Comparison of ENCODE assay signal across 8 cellular contexts in the genomic region with DNA sequence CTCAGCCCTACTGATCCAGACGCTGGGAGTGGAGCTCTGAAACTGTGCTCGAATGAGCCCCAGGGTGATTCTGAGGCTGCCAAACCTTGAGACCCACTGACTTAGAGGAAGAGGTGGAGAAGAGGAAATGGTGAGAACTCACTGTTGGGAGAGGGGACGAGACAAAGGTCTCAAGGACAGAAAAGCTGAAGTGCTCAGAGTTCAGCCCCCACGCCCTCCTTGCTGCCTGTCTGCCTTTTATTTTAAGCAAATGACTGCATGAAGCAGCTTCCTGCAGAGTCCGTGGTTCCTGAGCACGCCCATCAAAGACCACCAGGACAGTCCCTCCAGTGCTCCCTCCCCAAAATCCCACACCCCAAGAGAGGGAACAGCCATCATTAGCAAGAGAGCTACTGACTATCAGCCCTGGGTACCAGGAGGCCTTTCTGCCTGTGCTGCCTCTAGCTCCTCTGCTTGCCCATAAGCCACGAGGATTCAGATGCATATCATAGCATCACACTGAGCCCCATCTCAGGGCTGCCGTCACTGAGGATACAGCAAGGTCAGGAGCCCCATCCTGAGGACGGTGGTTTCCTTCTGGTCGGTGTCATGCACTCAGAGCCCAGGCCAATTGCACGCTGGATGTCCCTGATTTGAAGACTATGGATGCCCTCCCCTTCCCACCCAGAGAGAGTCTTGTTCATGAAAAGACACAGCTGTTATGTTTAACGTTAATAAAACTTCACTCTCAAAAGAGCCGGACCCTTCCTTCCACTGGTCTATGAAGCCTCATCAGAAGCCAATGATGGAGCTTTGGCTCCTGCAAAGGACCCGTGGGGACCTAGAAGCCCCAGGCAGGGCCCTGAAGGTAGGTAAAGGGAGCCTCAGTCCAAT. TPM values are rescaled to one million over a fixed set of nuclear protein-coding genes. Genes with fewer than 3 reads are reported as not detected.
A peak's percentile ranks its signal among the peaks of the same experiment; 100 is the strongest.
DNase-seq lines count a peak whose midpoint lies in the region; ATAC-seq, FAIRE-seq and TF ChIP-seq lines count a peak whose summit lies in the region.

No MANE protein-coding gene starts in this region.

- no peaks in the 10 kb centered on the region for H3K9me3 Mint-ChIP-seq in activated naive CD4-positive, alpha-beta T cell treated with anti-CD3 and anti-CD28 coated beads for 36 hours
- H3K9me3 Mint-ChIP-seq in activated T-cell treated with anti-CD3 and anti-CD28 coated beads, Interleukin-2, amount 50 U/mL, for 4 hours: no peaks in the 10 kb centered on the region

- peaks cover 90% of the 10 kb centered on the region for H3K4me1 Mint-ChIP-seq in activated naive CD4-positive, alpha-beta T cell treated with anti-CD3 and anti-CD28 coated beads for 36 hours (ENCODE audit: low read depth)
- peaks cover 93% of the 10 kb centered on the region for H3K4me1 Mint-ChIP-seq in activated T-cell treated with anti-CD3 and anti-CD28 coated beads, Interleukin-2, amount 50 U/mL, for 4 hours (ENCODE audit: low read depth)

- H3K4me3 ChIP-seq in right lobe of liver: no peak overlapping the region
- no peak overlapping the region for H3K4me3 ChIP-seq in transverse colon

- no peak for TF ChIP-seq POLR2A in right lobe of liver (IDR thresholded peaks at IDR 0.05)
- no peak for TF ChIP-seq POLR2A in transverse colon (IDR thresholded peaks at IDR 0.05)

- peak overlapping the region; percentile 43 for H3K4me3 Mint-ChIP-seq in activated naive CD4-positive, alpha-beta T cell treated with anti-CD3 and anti-CD28 coated beads for 36 hours
- peak overlapping the region; percentile 55 for H3K4me3 Mint-ChIP-seq in activated T-cell treated with anti-CD3 and anti-CD28 coated beads, Interleukin-2, amount 50 U/mL, for 4 hours

- H3K36me3 ChIP-seq in right lobe of liver (no peaks in the 10 kb centered on the region), transverse colon (no peaks in the 10 kb centered on the region)

- no peak for FAIRE-seq in urothelium cell line (lab: Jason Lieb, UNC)

- H3K36me3 Mint-ChIP-seq in activated naive CD4-positive, alpha-beta T cell treated with anti-CD3 and anti-CD28 coated beads for 36 hours (ENCODE audit: low read depth): peaks cover 31% of the 10 kb centered on the region
- H3K36me3 Mint-ChIP-seq in activated T-cell treated with anti-CD3 and anti-CD28 coated beads, Interleukin-2, amount 50 U/mL, for 4 hours (ENCODE audit: insufficient read depth): peaks cover 10% of the 10 kb centered on the region

- TF ChIP-seq CTCF in right lobe of liver (IDR thresholded peaks at IDR 0.05) (no peak), transverse colon (IDR thresholded peaks at IDR 0.05) (no peak)

- WGBS in right lobe of liver (ENCODE audit: insufficient coverage, low coverage, low lambda C conversion rate, missing lambda C conversion rate): 43% methylated on average over 4 of the region's 14 CpGs
- 60 to 62% methylated on average over 1 to 14 of the region's 14 CpGs for WGBS in transverse colon (ENCODE audit: low coverage in 1 of 2), 2 donors

- no peak for ATAC-seq in activated T-cell treated with anti-CD3 and anti-CD28 coated beads, Interleukin-2, amount 50 U/mL, for 4 hours
- peak; percentile 12 to 47 (median 31) for ATAC-seq in right lobe of liver

- CTCF ChIA-PET in activated naive CD4-positive, alpha-beta T cell treated with anti-CD3 and anti-CD28 coated beads for 36 hours (lab: Charles Lee): interaction anchor here (0.8 to 2.8 kb wide), 10 partner anchors 10 to 128 kb away, joined by 3 to 13 read pairs (median 3); no protein-coding TSS in a partner anchor

- H3K4me1 ChIP-seq in right lobe of liver: peaks cover 0 to 14% (median 0%) of the 10 kb centered on the region in 4 donors
- peaks cover 32 to 69% (median 54%) of the 10 kb centered on the region in 4 donors for H3K4me1 ChIP-seq in transverse colon

- DNase-seq in activated naive CD4-positive, alpha-beta T cell treated with anti-CD3 and anti-CD28 coated beads for 36 hours: peak; percentile 65
- no peak for DNase-seq in activated naive CD4-positive, alpha-beta T cell (lab: John Stamatoyannopoulos, UW)
- DNase-seq in activated T-cell treated with anti-CD3 and anti-CD28 coated beads, Interleukin-2, amount 50 U/mL, for 4 hours: no peak
- peak in 1 of 3 donors; percentile 55 for DNase-seq in right lobe of liver
- DNase-seq in transverse colon: no peak
- DNase-seq in urothelium cell line (ENCODE audit: low spot score): no peak
- DNase-seq in NCI-H2081 (lab: John Stamatoyannopoulos, UW): no peak
- DNase-seq in AG08395 (ENCODE audit: low spot score): no peak

- in situ Hi-C loops in transverse colon (cut with MboI; ENCODE audit: low pct_ligation_motif_present in 1 of 4, low pct_unique_long_range_greater_than_20kb in 1 of 4, low sequenced_read_pairs in 3 of 4): no loop called here

- H3K27me3 Mint-ChIP-seq in activated naive CD4-positive, alpha-beta T cell treated with anti-CD3 and anti-CD28 coated beads for 36 hours (ENCODE audit: low read depth): no peaks in the 10 kb centered on the region
- peaks cover 3% of the 10 kb centered on the region for H3K27me3 Mint-ChIP-seq in activated T-cell treated with anti-CD3 and anti-CD28 coated beads, Interleukin-2, amount 50 U/mL, for 4 hours (ENCODE audit: low read depth)

- H3K27me3 ChIP-seq in right lobe of liver (no peaks in the 10 kb centered on the region), transverse colon (no peaks in the 10 kb centered on the region)

- no peak for TF ChIP-seq EP300 in transverse colon (IDR thresholded peaks at IDR 0.05; ENCODE audit: low read depth)

- intact Hi-C loops in activated naive CD4-positive, alpha-beta T cell treated with anti-CD3 and anti-CD28 coated beads for 36 hours (cut with micrococcal nuclease): no loop called here
- intact Hi-C loops in right lobe of liver (cut with DNase I): no loop called here
- intact Hi-C loops in transverse colon (cut with DNase I; ENCODE audit: low total_unique reads): no loop called here

- peak overlapping the region; percentile 90 for H3K27ac Mint-ChIP-seq in activated naive CD4-positive, alpha-beta T cell treated with anti-CD3 and anti-CD28 coated beads for 36 hours

- H3K27ac ChIP-seq in right lobe of liver: peak overlapping the region in 2 of 3 donors; percentile 9 to 19
- peak overlapping the region; percentile 72 to 85 (median 81) for H3K27ac ChIP-seq in transverse colon

- no peaks in the 10 kb centered on the region for H3K9me3 ChIP-seq in right lobe of liver
- no peaks in the 10 kb centered on the region for H3K9me3 ChIP-seq in transverse colon

RNA-seq across cellular contexts. Expression of gene COTL1, which starts 20.1 kb away (rescaled TPM):
- 100 to 1,000 TPM; 325 to 328 TPM for total RNA-seq in activated naive CD4-positive, alpha-beta T cell treated with anti-CD3 and anti-CD28 coated beads for 36 hours
- total RNA-seq in activated T-cell treated with anti-CD3 and anti-CD28 coated beads, Interleukin-2, amount 50 U/mL, for 4 hours: 100 to 1,000 TPM; 209 to 331 (median 274) TPM
- 10 to 100 TPM; 12.4 to 51.0 (median 18.6) TPM for total RNA-seq in right lobe of liver
- 10 to 100 TPM; 31.1 to 78.9 (median 47.9) TPM for total RNA-seq in transverse colon

RNA-seq across cellular contexts. Expression of gene KLHL36, which starts 50.6 kb away (rescaled TPM):
- 10 to 100 TPM; 45.7 to 50.3 TPM for total RNA-seq in activated naive CD4-positive, alpha-beta T cell treated with anti-CD3 and anti-CD28 coated beads for 36 hours
- 10 to 100 TPM; 28.9 to 32.1 (median 31.0) TPM for total RNA-seq in activated T-cell treated with anti-CD3 and anti-CD28 coated beads, Interleukin-2, amount 50 U/mL, for 4 hours
- 10 to 100 TPM; 20.1 to 31.3 (median 21.9) TPM for total RNA-seq in right lobe of liver
- total RNA-seq in transverse colon: 10 to 100 TPM; 38.0 to 75.5 (median 66.7) TPM

Comparison
In these comparisons a context has a peak if more than half of its experiments do, and no peak if none do; other contexts are left out.
1. ATAC-seq: peak in right lobe of liver (4 of 4); none in activated T-cell treated with anti-CD3 and anti-CD28 coated beads, Interleukin-2, amount 50 U/mL, for 4 hours (0 of 2).